32 cellular contexts compared by ENCODE assay signal in the genomic region with DNA sequence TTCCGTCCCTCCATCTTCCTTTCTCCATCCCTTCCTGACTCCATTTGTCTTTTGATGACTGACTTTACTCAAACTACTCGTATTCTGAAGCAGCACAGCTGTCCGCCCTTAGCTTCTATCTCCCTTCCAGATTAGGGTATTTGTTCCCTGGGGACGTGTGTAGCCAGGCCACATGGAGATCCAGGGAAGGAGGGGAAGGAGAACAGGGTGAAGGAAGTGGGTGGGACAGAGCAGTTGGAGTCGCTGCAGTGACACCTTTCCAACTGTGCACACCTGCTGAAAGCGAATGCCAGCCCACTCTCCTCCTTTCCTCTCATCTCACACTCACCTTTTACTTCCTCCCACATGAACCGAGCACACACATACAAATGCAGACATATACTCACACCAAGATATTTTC.
A peak's percentile ranks its signal among the peaks of the same experiment; 100 is the strongest.
DNase-seq lines count a peak whose midpoint lies in the region; ATAC-seq, FAIRE-seq and TF ChIP-seq lines count a peak whose summit lies in the region.
"Had no signal": no experiment of that assay in that cellular context is flagged by ENCODE, and none has a peak within 500 bp of the region (broad histone marks: within the 10 kb centered on the region; RNA-seq: fewer than 3 reads in every experiment).

No MANE protein-coding gene starts in this region.

- H3K4me2 ChIP-seq in astrocyte (ENCODE audit: low read length): no peak overlapping the region
- H3K4me2 ChIP-seq in mesendoderm (ENCODE audit: low read length): no peak overlapping the region
- H3K4me2 ChIP-seq: BLaER1 had no signal

- no peak overlapping the region for H3K27ac ChIP-seq in astrocyte (ENCODE audit: low read depth, low read length)
- H3K27ac ChIP-seq in mesendoderm (ENCODE audit: low read depth, low read length): no peak overlapping the region
- no peak overlapping the region for H3K27ac ChIP-seq in pancreas
- H3K27ac ChIP-seq: BLaER1, thoracic aorta, vagina had no signal

- no peak overlapping the region for H2AK5ac ChIP-seq in mesendoderm (ENCODE audit: low read length)

- H3K4me1 ChIP-seq in astrocyte (ENCODE audit: insufficient read depth, low read length): no peaks in the 10 kb centered on the region
- H3K4me1 ChIP-seq in mesendoderm (ENCODE audit: control insufficient read depth, low read depth, low read length): peaks cover 6% of the 10 kb centered on the region
- H3K4me1 ChIP-seq in pancreas: no peaks in the 10 kb centered on the region
- H3K4me1 ChIP-seq: BLaER1, vagina had no signal

- H3K9me3 ChIP-seq in astrocyte (ENCODE audit: insufficient read depth, low read depth, low read length) (no peaks in the 10 kb centered on the region), pancreas (no peaks in the 10 kb centered on the region)
- H3K9me3 ChIP-seq: thoracic aorta, vagina had no signal

- H3K4me3 Mint-ChIP-seq in HFFc6 (peak overlapping the region; percentile 70; the same call in 1 of the 2 replicates), astrocyte (ENCODE audit: unreplicated experiment) (no peak overlapping the region)
- H3K4me3 Mint-ChIP-seq: activated CD4-positive, alpha-beta memory T cell treated with anti-CD3 and anti-CD28 coated beads, Interleukin-2, amount 10 ng/mL, durations not matched to agents 7 days and 5 days; activated naive CD4-positive, alpha-beta T cell treated with anti-CD3 and anti-CD28 coated beads for 36 hours; activated T-helper 1 cell treated with anti-CD3 and anti-CD28 coated beads, Interleukin-12 subunit alpha, Interleukin-12 subunit beta, Interleukin-2, Interleukin-4 antibody, amounts not matched to agents 30 ng/mL and 10 ng/mL and 1 ng/mL, durations not matched to agents 14 hours and 24 hours and 36 hours; central memory CD8-positive, alpha-beta T cell; immature natural killer cell; neural crest cell; stimulated activated naive CD8-positive, alpha-beta T cell treated with anti-CD3 and anti-CD28 coated beads, Interleukin-15, Interleukin-2, amounts not matched to agents 100 ng/mL and 50 ng/mL, for 24 hours had no signal

- WGBS in mesendoderm (ENCODE audit: extremely low coverage, insufficient coverage, low lambda C conversion rate): no CpG with 5 or more reads among the region's 7 CpGs
- whole genome bisulfite sequencing in pancreas, 2 donors: 78 to 82% methylated on average over 7 of the region's 7 CpGs

- H3K23ac ChIP-seq in mesendoderm (ENCODE audit: low read length): no peak overlapping the region

- no peak overlapping the region for H2BK120ac ChIP-seq in mesendoderm (ENCODE audit: low read depth, low read length)

- TF ChIP-seq CTCF in HFFc6 (IDR thresholded peaks at IDR 0.05) (no peak), astrocyte (IDR thresholded peaks at IDR 0.05; ENCODE audit: insufficient read depth, low read depth, low read length) (no peak), pancreas (IDR thresholded peaks at IDR 0.05) (no peak)

- H3K79me2 ChIP-seq in astrocyte (ENCODE audit: insufficient read depth, low read length) (no peaks in the 10 kb centered on the region), mesendoderm (ENCODE audit: control insufficient read depth, insufficient read depth, low read length) (no peaks in the 10 kb centered on the region)

- no peaks in the 10 kb centered on the region for H3K27me3 ChIP-seq in astrocyte (ENCODE audit: insufficient read depth, low read length)
- H3K27me3 ChIP-seq in mesendoderm (ENCODE audit: insufficient read depth, low read length, poor library complexity): no peaks in the 10 kb centered on the region
- no peaks in the 10 kb centered on the region for H3K27me3 ChIP-seq in pancreas
- H3K27me3 ChIP-seq: BLaER1, vagina had no signal

- H3K36me3 Mint-ChIP-seq in HFFc6 (ENCODE audit: low read depth): peaks cover 10% of the 10 kb centered on the region; the same call in 1 of the 2 replicates
- H3K36me3 Mint-ChIP-seq in astrocyte (ENCODE audit: low read depth, unreplicated experiment): peaks cover 4% of the 10 kb centered on the region

- no peak overlapping the region for H3K56ac ChIP-seq in mesendoderm (ENCODE audit: low read length)

- H2BK15ac ChIP-seq in mesendoderm (replicated peaks; ENCODE audit: low read depth): no peak overlapping the region

- H3K9me3 Mint-ChIP-seq in HFFc6 (no peaks in the 10 kb centered on the region), astrocyte (ENCODE audit: unreplicated experiment) (no peaks in the 10 kb centered on the region)
- H3K9me3 Mint-ChIP-seq: activated CD4-positive, alpha-beta memory T cell treated with anti-CD3 and anti-CD28 coated beads, Interleukin-2, amount 10 ng/mL, durations not matched to agents 7 days and 5 days; activated T-helper 1 cell treated with anti-CD3 and anti-CD28 coated beads, Interleukin-12 subunit alpha, Interleukin-12 subunit beta, Interleukin-2, Interleukin-4 antibody, amounts not matched to agents 30 ng/mL and 10 ng/mL and 1 ng/mL, durations not matched to agents 14 hours and 24 hours and 36 hours; central memory CD8-positive, alpha-beta T cell; neural crest cell; stimulated activated naive CD8-positive, alpha-beta T cell treated with anti-CD3 and anti-CD28 coated beads, Interleukin-15, Interleukin-2, amounts not matched to agents 100 ng/mL and 50 ng/mL, for 24 hours had no signal

- DNase-seq in D341Med (ENCODE audit: low spot score): peak; percentile 67
- no peak for DNase-seq in HFFc6
- DNase-seq in astrocyte (ENCODE audit: low read depth): no peak
- DNase-seq in mesendoderm: peak; percentile 23
- DNase-seq in NOMO-1 treated with DMSO at 0.1 percent for 48 hours (lab: John Stamatoyannopoulos, UW; ENCODE audit: unreplicated experiment): no peak
- no peak for DNase-seq in pancreas
- DNase-seq in SK-N-DZ (ENCODE audit: low spot score): no peak
- DNase-seq: activated CD4-positive, alpha-beta memory T cell treated with anti-CD3 and anti-CD28 coated beads, Interleukin-2, amount 10 ng/mL, durations not matched to agents 7 days and 5 days; activated CD4-positive, alpha-beta T cell treated with anti-CD3 and anti-CD28 coated beads for 1 hour; activated CD8-positive, alpha-beta memory T cell treated with anti-CD3 and anti-CD28 coated beads, Interleukin-2, amount 50 U/mL, for 48 hours; activated naive CD4-positive, alpha-beta T cell treated with anti-CD3 and anti-CD28 coated beads for 36 hours; DMS53; foreskin melanocyte; immature natural killer cell; Karpas-422; left cardiac atrium; NCI-H2029 treated with DMSO at 0.1 percent for 48 hours; NCI-H446 treated with DMSO at 0.1 percent for 48 hours; small intestine; T-helper 2 cell had no signal

- no peaks in the 10 kb centered on the region for H3K79me1 ChIP-seq in mesendoderm (ENCODE audit: low read length)

- H2AFZ ChIP-seq in astrocyte (ENCODE audit: low read depth, low read length): no peak overlapping the region

- H4K8ac ChIP-seq in mesendoderm (ENCODE audit: low read depth, low read length): no peak overlapping the region

- H3K9ac ChIP-seq in astrocyte (ENCODE audit: low read length): peak overlapping the region; percentile 2
- H3K9ac ChIP-seq in mesendoderm (ENCODE audit: low read length): no peak overlapping the region
- H3K9ac ChIP-seq: BLaER1 had no signal

- H3K36me3 ChIP-seq in astrocyte (ENCODE audit: insufficient read depth, low read length): no peaks in the 10 kb centered on the region
- no peaks in the 10 kb centered on the region for H3K36me3 ChIP-seq in mesendoderm (ENCODE audit: control insufficient read depth, insufficient read depth, low read length)
- no peaks in the 10 kb centered on the region for H3K36me3 ChIP-seq in pancreas
- H3K36me3 ChIP-seq: BLaER1, HAP-1, thoracic aorta, vagina had no signal

- H3K18ac ChIP-seq in mesendoderm (ENCODE audit: low read length): no peak overlapping the region

- H3K4me3 ChIP-seq in astrocyte (ENCODE audit: insufficient read depth, low read depth, low read length) (no peak overlapping the region), mesendoderm (ENCODE audit: low read length) (no peak overlapping the region), pancreas (no peak overlapping the region)
- H3K4me3 ChIP-seq: BLaER1, HAP-1, thoracic aorta, vagina had no signal

- no peak overlapping the region for H4K5ac ChIP-seq in mesendoderm (ENCODE audit: low read length)

- peak overlapping the region; percentile 81 for H3K27ac Mint-ChIP-seq in HFFc6
- no peak overlapping the region for H3K27ac Mint-ChIP-seq in astrocyte (ENCODE audit: unreplicated experiment)
- H3K27ac Mint-ChIP-seq: activated CD4-positive, alpha-beta memory T cell treated with anti-CD3 and anti-CD28 coated beads, Interleukin-2, amount 10 ng/mL, durations not matched to agents 7 days and 5 days; activated naive CD4-positive, alpha-beta T cell treated with anti-CD3 and anti-CD28 coated beads for 36 hours; activated T-helper 1 cell treated with anti-CD3 and anti-CD28 coated beads, Interleukin-12 subunit alpha, Interleukin-12 subunit beta, Interleukin-2, Interleukin-4 antibody, amounts not matched to agents 30 ng/mL and 10 ng/mL and 1 ng/mL, durations not matched to agents 14 hours and 24 hours and 36 hours; immature natural killer cell; stimulated activated naive CD8-positive, alpha-beta T cell treated with anti-CD3 and anti-CD28 coated beads, Interleukin-15, Interleukin-2, amounts not matched to agents 100 ng/mL and 50 ng/mL, for 24 hours had no signal

- FAIRE-seq in astrocyte (lab: Jason Lieb, UNC): no peak
- no peak for FAIRE-seq in pancreas (lab: Jason Lieb, UNC)
- FAIRE-seq: endometrium, G401.6, HepG2, small intestine had no signal

- no peak for ATAC-seq in pancreas
- ATAC-seq: HepG2, left cardiac atrium, Right ventricle myocardium inferior had no signal

- H4K20me1 ChIP-seq in astrocyte (ENCODE audit: insufficient read depth, low read length): no peaks in the 10 kb centered on the region
- H4K20me1 ChIP-seq: BLaER1 had no signal

- H3K27me3 Mint-ChIP-seq in HFFc6 (ENCODE audit: insufficient read depth) (peaks cover 4% of the 10 kb centered on the region), astrocyte (ENCODE audit: low read depth, unreplicated experiment) (no peaks in the 10 kb centered on the region)
- H3K27me3 Mint-ChIP-seq: activated CD4-positive, alpha-beta memory T cell treated with anti-CD3 and anti-CD28 coated beads, Interleukin-2, amount 10 ng/mL, durations not matched to agents 7 days and 5 days had no signal

- H3K4me1 Mint-ChIP-seq in HFFc6 (ENCODE audit: low read depth) (peaks cover 44% of the 10 kb centered on the region), astrocyte (ENCODE audit: low read depth, unreplicated experiment) (peaks cover 4% of the 10 kb centered on the region)
- H3K4me1 Mint-ChIP-seq: activated CD4-positive, alpha-beta memory T cell treated with anti-CD3 and anti-CD28 coated beads, Interleukin-2, amount 10 ng/mL, durations not matched to agents 7 days and 5 days; central memory CD8-positive, alpha-beta T cell; immature natural killer cell had no signal

- no peak overlapping the region for H3K4ac ChIP-seq in mesendoderm (ENCODE audit: low read depth, low read length)

- H2BK5ac ChIP-seq in mesendoderm (ENCODE audit: low read length): no peak overlapping the region

- intact Hi-C loops in pancreas (cut with DNase I): no loop called here

Comparison
In these comparisons a context has a peak if more than half of its experiments do, and no peak if none do; other contexts are left out.
1. DNase-seq: peak in D341Med (single experiment) and mesendoderm (single experiment); none in HFFc6 (single experiment), astrocyte (single experiment), NOMO-1 treated with DMSO at 0.1 percent for 48 hours (single experiment), pancreas (0 of 6) and SK-N-DZ (single experiment).